In genomic region chr7:103887050-103887449, GRCh38 we compare ENCODE assay signal across 8 cellular contexts.
"Had no signal": no experiment of that assay in that cellular context is flagged by ENCODE, and none has a peak within 500 bp of the region (broad histone marks: within the 10 kb centered on the region; RNA-seq: fewer than 3 reads in every experiment).

No MANE protein-coding gene starts in this region.

- FAIRE-seq: H1, H54, HepG2 had no signal

- H3K4me2 ChIP-seq: GM23338 had no signal

- H3K27ac ChIP-seq: HL-60 had no signal

- DNase-seq: H9, HCEC 1CT, KBM-7 had no signal

- H2AFZ ChIP-seq: GM23338 had no signal

- H3K4me3 ChIP-seq: GM23338 had no signal
